Comparison of ENCODE assay signal across 32 cellular contexts in genomic region chr7:113752289-113752688, GRCh38.
"Had no signal": no experiment of that assay in that cellular context is flagged by ENCODE, and none has a peak within 500 bp of the region (broad histone marks: within the 10 kb centered on the region; RNA-seq: fewer than 3 reads in every experiment).

No MANE protein-coding gene starts in this region.

- H3K9ac ChIP-seq: parathyroid adenoma had no signal

- H3K9me3 Mint-ChIP-seq: activated CD4-positive, alpha-beta T cell treated with anti-CD3 and anti-CD28 coated beads, Interleukin-2, amount 10 ng/mL, durations not matched to agents 7 days and 5 days; stimulated activated memory B cell treated with anti-CD40 and anti-IgM and Interleukin-4, amounts not matched to agents 10 μg/mL and 1 μg/mL and 100 μg/mL, for 72 hours; type B pancreatic cell had no signal

- DNase-seq: activated CD4-positive, alpha-beta memory T cell treated with anti-CD3 and anti-CD28 coated beads, Interleukin-2, amount 10 ng/mL, durations not matched to agents 7 days and 5 days; activated CD4-positive, alpha-beta T cell treated with anti-CD3 and anti-CD28 coated beads for 1 hour; activated CD4-positive, alpha-beta T cell treated with anti-CD3 and anti-CD28 coated beads, Interleukin-2, amount 10 ng/mL, durations not matched to agents 7 days and 5 days; activated CD8-positive, alpha-beta memory T cell treated with anti-CD3 and anti-CD28 coated beads, Interleukin-2, amount 50 U/mL, for 48 hours; activated gamma-delta T cell treated with Interleukin-2 at 50 U/mL for 16 hours; activated naive CD4-positive, alpha-beta T cell treated with anti-CD3 and anti-CD28 coated beads, Interleukin-2, amount 50 U/mL, for 16 hours; activated T-cell treated with anti-CD3 and anti-CD28 coated beads, Interleukin-2, amount 50 U/mL, for 24 hours; amniotic stem cell; central memory CD4-positive, alpha-beta T cell; esophagus squamous epithelium; left cardiac atrium; mammary epithelial cell; naive thymus-derived CD4-positive, alpha-beta T cell; nucleus accumbens; psoas muscle; stimulated activated CD4-positive, alpha-beta T cell treated with anti-CD3 and anti-CD28 coated beads, Interleukin-1b, Interleukin-23, amount 100 ng/mL, for 48 hours; stimulated activated CD4-positive, alpha-beta T cell treated with anti-CD3 and anti-CD28 coated beads, Interleukin-4, amount 100 ng/mL, for 4 hours; stimulated activated CD8-positive, alpha-beta memory T cell treated with anti-CD3 and anti-CD28 coated beads, Interleukin-4, amount 100 ng/mL, for 48 hours; stimulated activated naive CD8-positive, alpha-beta T cell treated with anti-CD3 and anti-CD28 coated beads, Interleukin-15, amount 100 ng/mL, for 72 hours; substantia nigra; T-helper 9 cell; uterus had no signal

- H3K4me3 Mint-ChIP-seq: activated CD4-positive, alpha-beta memory T cell treated with anti-CD3 and anti-CD28 coated beads, Interleukin-2, amount 10 ng/mL, durations not matched to agents 7 days and 5 days; activated CD4-positive, alpha-beta T cell treated with anti-CD3 and anti-CD28 coated beads, Interleukin-2, amount 10 ng/mL, durations not matched to agents 7 days and 5 days; activated T-cell treated with anti-CD3 and anti-CD28 coated beads, Interleukin-2, amount 50 U/mL, for 24 hours; mesothelial cell of epicardium; naive thymus-derived CD4-positive, alpha-beta T cell; neural crest cell; stimulated activated memory B cell treated with anti-CD40 and anti-IgM and Interleukin-4, amounts not matched to agents 10 μg/mL and 1 μg/mL and 100 μg/mL, for 72 hours; stimulated activated naive CD8-positive, alpha-beta T cell treated with anti-CD3 and anti-CD28 coated beads, Interleukin-15, amount 100 ng/mL, for 72 hours; T-helper 1 cell treated with Interleukin-12 subunit alpha and Interleukin-12 subunit beta and Interleukin-4 antibody, amounts not matched to agents 30 μg/mL and 1 μg/mL, for 36 hours; type B pancreatic cell had no signal

- ATAC-seq: left cardiac atrium; naive thymus-derived CD4-positive, alpha-beta T cell; stimulated activated memory B cell treated with anti-CD40 and anti-IgM and Interleukin-4, amounts not matched to agents 10 μg/mL and 1 μg/mL and 100 μg/mL, for 72 hours; stimulated activated naive CD8-positive, alpha-beta T cell treated with anti-CD3 and anti-CD28 coated beads, Interleukin-15, amount 100 ng/mL, for 72 hours had no signal

- H3K27me3 ChIP-seq: esophagus squamous epithelium, uterus had no signal

- H3K27me3 Mint-ChIP-seq: activated CD4-positive, alpha-beta memory T cell treated with anti-CD3 and anti-CD28 coated beads, Interleukin-2, amount 10 ng/mL, durations not matched to agents 7 days and 5 days; activated CD4-positive, alpha-beta T cell treated with anti-CD3 and anti-CD28 coated beads, Interleukin-2, amount 10 ng/mL, durations not matched to agents 7 days and 5 days; activated T-cell treated with anti-CD3 and anti-CD28 coated beads, Interleukin-2, amount 50 U/mL, for 24 hours; naive thymus-derived CD4-positive, alpha-beta T cell; stimulated activated memory B cell treated with anti-CD40 and anti-IgM and Interleukin-4, amounts not matched to agents 10 μg/mL and 1 μg/mL and 100 μg/mL, for 72 hours; stimulated activated naive CD8-positive, alpha-beta T cell treated with anti-CD3 and anti-CD28 coated beads, Interleukin-15, amount 100 ng/mL, for 72 hours; type B pancreatic cell had no signal

- H3K4me1 ChIP-seq: esophagus squamous epithelium, parathyroid adenoma, uterus had no signal

- H3K27ac ChIP-seq: esophagus squamous epithelium, parathyroid adenoma, psoas muscle, uterus had no signal

- H3K9me3 ChIP-seq: esophagus squamous epithelium, psoas muscle, uterus had no signal

- H3K36me3 ChIP-seq: esophagus squamous epithelium, uterus had no signal

- H3K4me1 Mint-ChIP-seq: activated CD4-positive, alpha-beta memory T cell treated with anti-CD3 and anti-CD28 coated beads, Interleukin-2, amount 10 ng/mL, durations not matched to agents 7 days and 5 days; activated CD4-positive, alpha-beta T cell treated with anti-CD3 and anti-CD28 coated beads, Interleukin-2, amount 10 ng/mL, durations not matched to agents 7 days and 5 days; mesothelial cell of epicardium; naive thymus-derived CD4-positive, alpha-beta T cell; neural crest cell; stimulated activated memory B cell treated with anti-CD40 and anti-IgM and Interleukin-4, amounts not matched to agents 10 μg/mL and 1 μg/mL and 100 μg/mL, for 72 hours; stimulated activated naive CD8-positive, alpha-beta T cell treated with anti-CD3 and anti-CD28 coated beads, Interleukin-15, amount 100 ng/mL, for 72 hours had no signal

- FAIRE-seq: astrocyte, frontal cortex, keratinocyte had no signal

- H3K27ac Mint-ChIP-seq: activated CD4-positive, alpha-beta memory T cell treated with anti-CD3 and anti-CD28 coated beads, Interleukin-2, amount 10 ng/mL, durations not matched to agents 7 days and 5 days; activated CD4-positive, alpha-beta T cell treated with anti-CD3 and anti-CD28 coated beads, Interleukin-2, amount 10 ng/mL, durations not matched to agents 7 days and 5 days; activated T-cell treated with anti-CD3 and anti-CD28 coated beads, Interleukin-2, amount 50 U/mL, for 24 hours; mesothelial cell of epicardium; naive thymus-derived CD4-positive, alpha-beta T cell; stimulated activated memory B cell treated with anti-CD40 and anti-IgM and Interleukin-4, amounts not matched to agents 10 μg/mL and 1 μg/mL and 100 μg/mL, for 72 hours; stimulated activated naive CD8-positive, alpha-beta T cell treated with anti-CD3 and anti-CD28 coated beads, Interleukin-15, amount 100 ng/mL, for 72 hours; T-helper 1 cell treated with Interleukin-12 subunit alpha and Interleukin-12 subunit beta and Interleukin-4 antibody, amounts not matched to agents 30 μg/mL and 1 μg/mL, for 36 hours; type B pancreatic cell had no signal

- H3K4me3 ChIP-seq: esophagus squamous epithelium, psoas muscle, smooth muscle cell, uterus had no signal

- H2AFZ ChIP-seq: parathyroid adenoma had no signal

- H3K79me2 ChIP-seq: parathyroid adenoma had no signal

- H3K36me3 Mint-ChIP-seq: mesothelial cell of epicardium; naive thymus-derived CD4-positive, alpha-beta T cell; stimulated activated memory B cell treated with anti-CD40 and anti-IgM and Interleukin-4, amounts not matched to agents 10 μg/mL and 1 μg/mL and 100 μg/mL, for 72 hours; type B pancreatic cell had no signal

- H3K4me2 ChIP-seq: smooth muscle cell had no signal
